ENCODE assay signal across 10 cellular contexts in the genomic region with DNA sequence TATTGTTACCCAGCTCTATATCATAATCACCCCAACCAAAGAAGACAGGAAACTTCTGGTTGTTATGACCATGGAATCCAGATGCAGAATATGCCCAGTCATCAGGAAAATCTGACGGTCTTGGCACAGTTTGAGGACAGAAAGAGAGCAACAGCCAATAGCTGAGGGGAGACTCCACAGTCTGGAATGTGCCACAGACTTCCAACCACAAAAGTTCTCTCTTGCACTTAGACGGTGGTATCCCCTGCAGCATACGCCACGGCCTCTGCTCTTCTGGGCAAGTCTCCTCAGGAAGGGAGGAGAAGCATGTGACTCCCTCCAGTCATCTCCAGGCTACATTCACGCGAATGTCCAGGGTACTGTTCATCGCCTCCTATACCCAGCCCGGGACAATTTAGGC. TPM values are rescaled to one million over a fixed set of nuclear protein-coding genes. Genes with fewer than 3 reads are reported as not detected.
A peak's percentile ranks its signal among the peaks of the same experiment; 100 is the strongest.
DNase-seq lines count a peak whose midpoint lies in the region; ATAC-seq and TF ChIP-seq lines count a peak whose summit lies in the region.
"Had no signal": no experiment of that assay in that cellular context is flagged by ENCODE, and none has a peak within 500 bp of the region (broad histone marks: within the 10 kb centered on the region; RNA-seq: fewer than 3 reads in every experiment).

No MANE protein-coding gene starts in this region.

- H3K9me3 ChIP-seq in lower lobe of right lung = no peaks in the 10 kb centered on the region
- no peaks in the 10 kb centered on the region for H3K9me3 ChIP-seq in uterus

- DNase-seq in Kasumi-1 (lab: John Stamatoyannopoulos, UW) (peak; percentile 24 to 44), coronary artery (ENCODE audit: low spot score) (no peak), lower lobe of right lung (no peak), uterus (peak in 1 of 2 donors; percentile 30), NCI-H2107 treated with DMSO at 0.1 percent for 48 hours (lab: John Stamatoyannopoulos, UW; ENCODE audit: unreplicated experiment) (no peak), SW480 (ENCODE audit: low spot score) (no peak)
- DNase-seq: immature natural killer cell, NCI-H69, T-helper 17 cell had no signal

- no peak for TF ChIP-seq POLR2A in uterus (IDR thresholded peaks at IDR 0.05)

- peak overlapping the region; percentile 25 for H3K4me3 ChIP-seq in coronary artery
- no peak overlapping the region for H3K4me3 ChIP-seq in lower lobe of right lung
- no peak overlapping the region for H3K4me3 ChIP-seq in uterus

- ATAC-seq in lower lobe of right lung = peak; percentile 37 to 68
- no peak for ATAC-seq in GM19351 (IDR thresholded peaks at IDR 0.05; ENCODE audit: unreplicated experiment)
- ATAC-seq: T-helper 17 cell had no signal

- no peaks in the 10 kb centered on the region for H3K4me1 ChIP-seq in lower lobe of right lung
- H3K4me1 ChIP-seq in uterus = no peaks in the 10 kb centered on the region

- intact Hi-C loops in lower lobe of right lung (cut with DNase I) = no loop called here
- intact Hi-C loops in uterus (cut with DNase I; ENCODE audit: low total_unique reads) = no loop called here

- no peaks in the 10 kb centered on the region for H3K36me3 ChIP-seq in lower lobe of right lung
- no peaks in the 10 kb centered on the region for H3K36me3 ChIP-seq in uterus

- H3K27me3 ChIP-seq in lower lobe of right lung (ENCODE audit: low read depth) (no peaks in the 10 kb centered on the region), uterus (no peaks in the 10 kb centered on the region)

- H3K27ac ChIP-seq in coronary artery (peak overlapping the region in 1 of 2 donors; percentile 42), lower lobe of right lung (no peak overlapping the region), uterus (peak overlapping the region; percentile 6 to 59)

- TF ChIP-seq CTCF in coronary artery (IDR thresholded peaks at IDR 0.05) (no peak), lower lobe of right lung (IDR thresholded peaks at IDR 0.05) (no peak), uterus (IDR thresholded peaks at IDR 0.05) (no peak)

RNA-seq across cellular contexts. Expression of a gene that starts 18.4 kb away (rescaled TPM):
- 11.3 TPM for total RNA-seq in lower lobe of right lung
- total RNA-seq in uterus = 10 to 100 TPM in 2 of 4 donors, 1 to 10 TPM in 2; 2.9 to 33.1 (median 14.2) TPM

Comparison
In these comparisons a context has a peak if more than half of its experiments do, and no peak if none do; other contexts are left out.
1. DNase-seq: peak in Kasumi-1 (2 of 2); none in coronary artery (single experiment), lower lobe of right lung (single experiment), NCI-H2107 treated with DMSO at 0.1 percent for 48 hours (single experiment) and SW480 (single experiment).